ENCODE assay signal across 20 cellular contexts in the genomic region with DNA sequence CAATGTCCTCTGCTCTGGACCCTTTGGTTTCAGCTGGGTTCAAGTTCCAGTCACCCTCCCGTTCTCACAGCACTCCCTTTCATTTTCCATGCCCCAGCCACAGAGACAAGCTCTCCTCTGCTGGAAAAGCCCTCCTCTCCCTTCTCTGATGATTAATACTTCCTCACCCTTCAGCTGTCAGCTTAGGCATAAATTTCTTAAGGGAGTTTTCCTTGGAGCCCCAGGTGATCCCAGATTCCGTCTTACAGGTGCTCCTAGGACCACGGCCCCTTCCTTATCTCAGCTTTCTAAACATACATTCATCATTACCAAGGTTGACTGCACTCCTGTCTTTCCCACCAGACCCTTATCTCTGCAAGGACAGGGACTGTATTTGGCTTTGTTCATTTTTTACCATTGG. TPM values are rescaled to one million over a fixed set of nuclear protein-coding genes. Genes with fewer than 3 reads are reported as not detected.
"Had no signal": no experiment of that assay in that cellular context is flagged by ENCODE, and none has a peak within 500 bp of the region (broad histone marks: within the 10 kb centered on the region; RNA-seq: fewer than 3 reads in every experiment).

No MANE protein-coding gene starts in this region.

- H3K36me3 ChIP-seq: pancreas, transverse colon had no signal

- FAIRE-seq: keratinocyte, pancreas had no signal

- ATAC-seq: pancreas; stimulated activated effector memory CD8-positive, alpha-beta T cell treated with anti-CD3 and anti-CD28 coated beads, Interleukin-12 subunit alpha, Interleukin-12 subunit beta, amount 100 ng/mL, for 72 hours had no signal

- H3K4me3 Mint-ChIP-seq: activated naive CD4-positive, alpha-beta T cell treated with anti-CD3 and anti-CD28 coated beads, Interleukin-2, amount 50 U/mL, for 24 hours; brain; neural crest cell; stimulated activated effector memory CD8-positive, alpha-beta T cell treated with anti-CD3 and anti-CD28 coated beads, Interleukin-12 subunit alpha, Interleukin-12 subunit beta, amount 100 ng/mL, for 72 hours; T-helper 2 cell treated with Interferon-gamma antibody and Interleukin-4, amounts not matched to agents 5 μg/mL and 100 μg/mL, for 36 hours had no signal

- H3K27ac Mint-ChIP-seq: activated naive CD4-positive, alpha-beta T cell treated with anti-CD3 and anti-CD28 coated beads, Interleukin-2, amount 50 U/mL, for 24 hours; stimulated activated effector memory CD8-positive, alpha-beta T cell treated with anti-CD3 and anti-CD28 coated beads, Interleukin-12 subunit alpha, Interleukin-12 subunit beta, amount 100 ng/mL, for 72 hours; T-helper 2 cell treated with Interferon-gamma antibody and Interleukin-4, amounts not matched to agents 5 μg/mL and 100 μg/mL, for 36 hours had no signal

- H3K4me3 ChIP-seq: dorsolateral prefrontal cortex, esophagus squamous epithelium, pancreas, skin epidermis, transverse colon had no signal

- H3K9me3 ChIP-seq: esophagus squamous epithelium, pancreas, transverse colon had no signal

- H3K4me1 Mint-ChIP-seq: activated naive CD4-positive, alpha-beta T cell treated with anti-CD3 and anti-CD28 coated beads, Interleukin-2, amount 50 U/mL, for 24 hours; brain; neural crest cell; stimulated activated effector memory CD8-positive, alpha-beta T cell treated with anti-CD3 and anti-CD28 coated beads, Interleukin-12 subunit alpha, Interleukin-12 subunit beta, amount 100 ng/mL, for 72 hours had no signal

- H3K36me3 Mint-ChIP-seq: brain; stimulated activated effector memory CD8-positive, alpha-beta T cell treated with anti-CD3 and anti-CD28 coated beads, Interleukin-12 subunit alpha, Interleukin-12 subunit beta, amount 100 ng/mL, for 72 hours had no signal

- H3K27me3 ChIP-seq: esophagus squamous epithelium, pancreas, transverse colon had no signal

- H3K4me1 ChIP-seq: pancreas had no signal

- H3K27me3 Mint-ChIP-seq: activated naive CD4-positive, alpha-beta T cell treated with anti-CD3 and anti-CD28 coated beads, Interleukin-2, amount 50 U/mL, for 24 hours; brain had no signal

- DNase-seq: activated T-cell treated with anti-CD3 and anti-CD28 coated beads, Interleukin-2, amount 50 U/mL, for 1 hour; amniotic stem cell; dorsolateral prefrontal cortex; esophagus squamous epithelium; foreskin fibroblast; head of caudate nucleus; pancreas; retina; transverse colon had no signal

- H3K9me3 Mint-ChIP-seq: activated naive CD4-positive, alpha-beta T cell treated with anti-CD3 and anti-CD28 coated beads, Interleukin-2, amount 50 U/mL, for 24 hours; neural crest cell; stimulated activated effector memory CD8-positive, alpha-beta T cell treated with anti-CD3 and anti-CD28 coated beads, Interleukin-12 subunit alpha, Interleukin-12 subunit beta, amount 100 ng/mL, for 72 hours; T-helper 2 cell treated with Interferon-gamma antibody and Interleukin-4, amounts not matched to agents 5 μg/mL and 100 μg/mL, for 36 hours had no signal

- H3K27ac ChIP-seq: dorsolateral prefrontal cortex, pancreas had no signal

RNA-seq across cellular contexts. Expression of gene CHAD, which starts 10.4 kb away (rescaled TPM):
- total RNA-seq: cerebellum, myocyte, subcutaneous adipose tissue had no signal
- polyA plus RNA-seq: keratinocyte had no signal

RNA-seq across cellular contexts. Expression of gene MYCBPAP, which starts 49.9 kb away (rescaled TPM):
- polyA plus RNA-seq: liver had no signal
